Comparison of ENCODE assay signal across 18 cellular contexts in genomic region chr16:78288915-78289314, GRCh38.
"Had no signal": no experiment of that assay in that cellular context is flagged by ENCODE, and none has a peak within 500 bp of the region (broad histone marks: within the 10 kb centered on the region; RNA-seq: fewer than 3 reads in every experiment).

No MANE protein-coding gene starts in this region.

- H3K4me1 ChIP-seq: foreskin keratinocyte had no signal

- H3K27me3 ChIP-seq: cardiac muscle cell, foreskin keratinocyte, pancreas, transverse colon had no signal

- H3K27me3 Mint-ChIP-seq: activated CD4-positive, alpha-beta T cell treated with anti-CD3 and anti-CD28 coated beads, Interleukin-2, amount 10 ng/mL, durations not matched to agents 7 days and 5 days; activated naive CD4-positive, alpha-beta T cell treated with anti-CD3 and anti-CD28 coated beads, Interleukin-2, amount 50 U/mL, for 24 hours had no signal

- H3K36me3 ChIP-seq: cardiac muscle cell, lower lobe of right lung, pancreas, transverse colon had no signal

- H3K4me3 ChIP-seq: cardiac muscle cell, lower lobe of right lung, mucosa of descending colon, pancreas, transverse colon had no signal

- H3K9me3 ChIP-seq: lower lobe of right lung, mucosa of descending colon, pancreas, transverse colon had no signal

- H3K4me1 Mint-ChIP-seq: activated CD4-positive, alpha-beta T cell treated with anti-CD3 and anti-CD28 coated beads, Interleukin-2, amount 10 ng/mL, durations not matched to agents 7 days and 5 days; activated naive CD4-positive, alpha-beta T cell treated with anti-CD3 and anti-CD28 coated beads, Interleukin-2, amount 50 U/mL, for 24 hours; naive B cell had no signal

- H3K27ac Mint-ChIP-seq: activated CD4-positive, alpha-beta T cell treated with anti-CD3 and anti-CD28 coated beads, Interleukin-2, amount 10 ng/mL, durations not matched to agents 7 days and 5 days; activated naive CD4-positive, alpha-beta T cell treated with anti-CD3 and anti-CD28 coated beads, Interleukin-2, amount 50 U/mL, for 24 hours; naive B cell had no signal

- FAIRE-seq: colon, pancreas had no signal

- DNase-seq: activated CD4-positive, alpha-beta T cell treated with anti-CD3 and anti-CD28 coated beads, Interleukin-2, amount 10 ng/mL, durations not matched to agents 7 days and 5 days; activated CD8-positive, alpha-beta memory T cell treated with anti-CD3 and anti-CD28 coated beads for 24 hours; activated gamma-delta T cell; foreskin keratinocyte; glutamatergic neuron; islet precursor cell; lower lobe of right lung; mucosa of descending colon; naive B cell; pancreas; stimulated activated CD4-positive, alpha-beta T cell treated with anti-CD3 and anti-CD28 coated beads, Interleukin-12 subunit alpha, Interleukin-12 subunit beta, amount 100 ng/mL, for 4 hours; stimulated activated CD4-positive, alpha-beta T cell treated with anti-CD3 and anti-CD28 coated beads, Interleukin-1b, Interleukin-23, amount 100 ng/mL, for 48 hours; stimulated activated naive CD4-positive, alpha-beta T cell treated with Interleukin-2 at 50 U/mL for 16 hours; T1000; transverse colon had no signal

- H3K4me3 Mint-ChIP-seq: activated CD4-positive, alpha-beta T cell treated with anti-CD3 and anti-CD28 coated beads, Interleukin-2, amount 10 ng/mL, durations not matched to agents 7 days and 5 days; activated naive CD4-positive, alpha-beta T cell treated with anti-CD3 and anti-CD28 coated beads, Interleukin-2, amount 50 U/mL, for 24 hours; naive B cell had no signal

- ATAC-seq: foreskin keratinocyte, lower lobe of right lung, mucosa of descending colon, pancreas had no signal

- H3K27ac ChIP-seq: cardiac muscle cell, foreskin keratinocyte, lower lobe of right lung, pancreas, transverse colon had no signal

- H3K9me3 Mint-ChIP-seq: activated CD4-positive, alpha-beta T cell treated with anti-CD3 and anti-CD28 coated beads, Interleukin-2, amount 10 ng/mL, durations not matched to agents 7 days and 5 days; activated naive CD4-positive, alpha-beta T cell treated with anti-CD3 and anti-CD28 coated beads, Interleukin-2, amount 50 U/mL, for 24 hours; naive B cell had no signal
